Comparison of ENCODE assay signal across 30 cellular contexts in genomic region chr2:61946661-61947060, GRCh38. TPM values are rescaled to one million over a fixed set of nuclear protein-coding genes. Genes with fewer than 3 reads are reported as not detected.
DNase-seq lines count a peak whose midpoint lies in the region; ATAC-seq and TF ChIP-seq lines count a peak whose summit lies in the region.
"Had no signal": no experiment of that assay in that cellular context is flagged by ENCODE, and none has a peak within 500 bp of the region (broad histone marks: within the 10 kb centered on the region; RNA-seq: fewer than 3 reads in every experiment).

No MANE protein-coding gene starts in this region.

- H3K9me2 ChIP-seq in SK-N-SH = no peaks in the 10 kb centered on the region

- peak; percentile 40; the same call in 1 of the 3 replicates for ATAC-seq in SK-N-SH treated with all-trans-retinoic acid at 6 μM for 48 hours
- ATAC-seq in HG03175 (IDR thresholded peaks at IDR 0.05; ENCODE audit: unreplicated experiment) = no peak
- no peak for ATAC-seq in HG03159 (IDR thresholded peaks at IDR 0.05; ENCODE audit: unreplicated experiment)
- ATAC-seq: activated CD4-positive, CD25-positive, alpha-beta regulatory T cell treated with anti-CD3 and anti-CD28 coated beads, Interleukin-2, amount 50 U/mL, for 24 hours; activated T-cell treated with anti-CD3 and anti-CD28 coated beads, Interleukin-2, amount 50 U/mL, for 72 hours; left colon; right cardiac atrium; stimulated activated naive CD8-positive, alpha-beta T cell treated with anti-CD3 and anti-CD28 coated beads, Interleukin-15, amount 100 ng/mL, for 72 hours had no signal

- H3K9ac ChIP-seq in SK-N-SH = no peak overlapping the region
- H3K9ac ChIP-seq: neural progenitor cell had no signal

- POLR2A ChIA-PET in SK-N-SH (lab: Yijun Ruan, JAX) = interaction anchor here (0.6 kb wide), 1 partner anchor 833 kb away, joined by 3 read pairs; no protein-coding TSS in a partner anchor

- H3K4me1 Mint-ChIP-seq in chondrocyte (ENCODE audit: low read depth) (peaks cover 53% of the 10 kb centered on the region), osteocyte (ENCODE audit: unreplicated experiment) (peaks cover 45% of the 10 kb centered on the region)
- H3K4me1 Mint-ChIP-seq: neural progenitor cell had no signal

- 76% methylated on average over 4 of the region's 4 CpGs for WGBS in SK-N-SH (ENCODE audit: low lambda C conversion rate)

- no peak overlapping the region for H3K4me3 ChIP-seq in SK-N-SH (ENCODE audit: low read depth in 2 of 2, low read length in 1 of 2)
- H3K4me3 ChIP-seq: neural progenitor cell, SJCRH30, spleen, thoracic aorta had no signal

- H3K27me3 Mint-ChIP-seq in chondrocyte (ENCODE audit: low read depth) (no peaks in the 10 kb centered on the region), osteocyte (ENCODE audit: unreplicated experiment) (no peaks in the 10 kb centered on the region)
- H3K27me3 Mint-ChIP-seq: stimulated activated naive CD8-positive, alpha-beta T cell treated with anti-CD3 and anti-CD28 coated beads, Interleukin-15, amount 100 ng/mL, for 72 hours had no signal

- H3F3A ChIP-seq in SK-N-SH (replicated peaks; ENCODE audit: insufficient read depth) = peaks cover 10% of the 10 kb centered on the region

- no peaks in the 10 kb centered on the region for H3K36me3 ChIP-seq in SK-N-SH (replicated peaks in 1 of 2; ENCODE audit: control insufficient read depth in 1 of 2, insufficient read depth in 2 of 2, low read length in 1 of 2)
- H3K36me3 ChIP-seq: brain microvascular endothelial cell, neural progenitor cell, SJCRH30, spleen, thoracic aorta had no signal

- no peaks in the 10 kb centered on the region for H4K20me1 ChIP-seq in SK-N-SH (ENCODE audit: insufficient read depth)

- H3K79me2 ChIP-seq in SK-N-SH (ENCODE audit: insufficient read depth) = peaks cover 5% of the 10 kb centered on the region; the same call in 1 of the 2 replicates

- H3K4me3 Mint-ChIP-seq in chondrocyte (ENCODE audit: unreplicated experiment) (peak overlapping the region; percentile 0), osteocyte (ENCODE audit: unreplicated experiment) (no peak overlapping the region)
- H3K4me3 Mint-ChIP-seq: activated T-cell treated with anti-CD3 and anti-CD28 coated beads, Interleukin-2, amount 50 U/mL, for 72 hours; neural progenitor cell; stimulated activated naive CD8-positive, alpha-beta T cell treated with anti-CD3 and anti-CD28 coated beads, Interleukin-15, amount 100 ng/mL, for 72 hours; T-helper 1 cell treated with Interleukin-12 subunit alpha and Interleukin-12 subunit beta and Interleukin-4 antibody, amounts not matched to agents 30 μg/mL and 1 μg/mL, for 36 hours had no signal

- H3K9me3 Mint-ChIP-seq in chondrocyte (ENCODE audit: low read depth) = peaks cover 3% of the 10 kb centered on the region
- H3K9me3 Mint-ChIP-seq in osteocyte (ENCODE audit: unreplicated experiment) = no peaks in the 10 kb centered on the region
- H3K9me3 Mint-ChIP-seq: activated T-cell treated with anti-CD3 and anti-CD28 coated beads, Interleukin-2, amount 50 U/mL, for 72 hours; stimulated activated naive CD8-positive, alpha-beta T cell treated with anti-CD3 and anti-CD28 coated beads, Interleukin-15, amount 100 ng/mL, for 72 hours; T-helper 1 cell treated with Interleukin-12 subunit alpha and Interleukin-12 subunit beta and Interleukin-4 antibody, amounts not matched to agents 30 μg/mL and 1 μg/mL, for 36 hours had no signal

- TF ChIP-seq RAD21 in SK-N-SH (IDR thresholded peaks at IDR 0.05; ENCODE audit: low read length) (no peak), Ishikawa (IDR thresholded peaks at IDR 0.05; ENCODE audit: low read depth) (no peak)

- CTCF ChIA-PET in SK-N-SH (lab: Yijun Ruan, JAX) = no interaction called here

- H3K4me2 ChIP-seq in SK-N-SH = no peak overlapping the region
- H3K4me2 ChIP-seq: neural progenitor cell had no signal

- no peaks in the 10 kb centered on the region for H3K27me3 ChIP-seq in SK-N-SH (ENCODE audit: insufficient read depth)
- H3K27me3 ChIP-seq: brain microvascular endothelial cell, neural progenitor cell, SJCRH30, spleen had no signal

- no peak for TF ChIP-seq CTCF in SK-N-SH (IDR thresholded peaks at IDR 0.05)
- no peak for TF ChIP-seq CTCF in chondrocyte (IDR thresholded peaks at IDR 0.05)
- no peak for TF ChIP-seq CTCF in osteocyte (IDR thresholded peaks at IDR 0.05)

- H3K36me3 Mint-ChIP-seq in chondrocyte (ENCODE audit: low read depth) = peaks cover 3% of the 10 kb centered on the region
- H3K36me3 Mint-ChIP-seq in osteocyte (ENCODE audit: unreplicated experiment) = peaks cover 5% of the 10 kb centered on the region

- TF ChIP-seq EP300 in SK-N-SH (IDR thresholded peaks at IDR 0.05; ENCODE audit: borderline replicate concordance in 1 of 2, low read depth in 1 of 2, low read length in 1 of 2) (no peak), Ishikawa (IDR thresholded peaks at IDR 0.05; ENCODE audit: borderline replicate concordance) (no peak)

- no peak for DNase-seq in SK-N-SH
- no peak for DNase-seq in chondrocyte (ENCODE audit: low spot score)
- no peak for DNase-seq in osteocyte (ENCODE audit: extremely low spot score, unreplicated experiment)
- DNase-seq in AML-193 (lab: John Stamatoyannopoulos, UW) = no peak
- DNase-seq: activated CD4-positive, alpha-beta T cell treated with anti-CD3 and anti-CD28 coated beads, Interleukin-2, amount 50 U/mL, for 48 hours; activated naive CD4-positive, alpha-beta T cell; activated T-cell treated with anti-CD3 and anti-CD28 coated beads, Interleukin-2, amount 50 U/mL, for 72 hours; amniotic stem cell; brain microvascular endothelial cell; DND-41; hippocampal formation; left colon; mesenchymal stem cell; NCI-H1048; NCI-H1694 treated with DMSO at 0.1 percent for 48 hours; NCI-H510A; right cardiac atrium; SJCRH30; spleen; stimulated activated CD8-positive, alpha-beta memory T cell treated with anti-CD3 and anti-CD28 coated beads, Interleukin-4, amount 100 ng/mL, for 48 hours; stimulated activated naive CD8-positive, alpha-beta T cell treated with anti-CD3 and anti-CD28 coated beads, Interleukin-15, amount 100 ng/mL, for 72 hours had no signal

- H3K9me3 ChIP-seq in SK-N-SH = no peaks in the 10 kb centered on the region
- H3K9me3 ChIP-seq: SJCRH30, spleen, thoracic aorta had no signal

- peaks cover 3 to 4% of the 10 kb centered on the region in 2 experiments; a peak in 3 of 4 replicates for H3K4me1 ChIP-seq in SK-N-SH (ENCODE audit: control insufficient read depth in 1 of 2, insufficient read depth in 2 of 2, low read depth in 1 of 2, low read length in 1 of 2)
- H3K4me1 ChIP-seq: SJCRH30 had no signal

- H2AFZ ChIP-seq in SK-N-SH (ENCODE audit: low read depth) = no peak overlapping the region
- H2AFZ ChIP-seq: neural progenitor cell had no signal

- H3K27ac ChIP-seq in SK-N-SH (ENCODE audit: low read depth in 2 of 2, low read length in 1 of 2) = no peak overlapping the region
- H3K27ac ChIP-seq: 22Rv1, brain microvascular endothelial cell, neural progenitor cell, SJCRH30, spleen had no signal

- H3K27ac Mint-ChIP-seq in chondrocyte (ENCODE audit: unreplicated experiment) (peak overlapping the region; percentile 72), osteocyte (ENCODE audit: unreplicated experiment) (peak overlapping the region; percentile 32)
- H3K27ac Mint-ChIP-seq: activated T-cell treated with anti-CD3 and anti-CD28 coated beads, Interleukin-2, amount 50 U/mL, for 72 hours; neural progenitor cell; stimulated activated naive CD8-positive, alpha-beta T cell treated with anti-CD3 and anti-CD28 coated beads, Interleukin-15, amount 100 ng/mL, for 72 hours; T-helper 1 cell treated with Interleukin-12 subunit alpha and Interleukin-12 subunit beta and Interleukin-4 antibody, amounts not matched to agents 30 μg/mL and 1 μg/mL, for 36 hours had no signal

TF ChIP-seq in SK-N-SH treated with all-trans-retinoic acid at 6 μM for 48 hours, 23 proteins besides CTCF, POLR2A, EP300 and RAD21 (continues in another document):
- no peak for TF ChIP-seq ARNTL (CRISPR knock-in tag; IDR thresholded peaks at IDR 0.05; ENCODE audit: borderline replicate concordance, low read depth)
- TF ChIP-seq CSDC2 (CRISPR knock-in tag; IDR thresholded peaks at IDR 0.05) = no peak
- no peak for TF ChIP-seq BACH2 (CRISPR knock-in tag; IDR thresholded peaks at IDR 0.05; ENCODE audit: borderline replicate concordance)
- TF ChIP-seq RARB (CRISPR knock-in tag; IDR thresholded peaks at IDR 0.05) = no peak

TF ChIP-seq in SK-N-SH, 30 proteins besides CTCF, POLR2A, EP300 and RAD21 (continues in another document):
- no peak for TF ChIP-seq YY1 (IDR thresholded peaks at IDR 0.05; ENCODE audit: low read depth)
- TF ChIP-seq PBX3 (IDR thresholded peaks at IDR 0.05) = no peak

TF ChIP-seq in Ishikawa, 13 proteins besides CTCF, POLR2A, EP300 and RAD21 (continues in another document):
- TF ChIP-seq TEAD4 (IDR thresholded peaks at IDR 0.05) = peak; percentile 44
- TF ChIP-seq NFIC (IDR thresholded peaks at IDR 0.05) = no peak

RNA-seq across cellular contexts. Expression of gene COMMD1, which starts 41.2 kb away (rescaled TPM):
- 32.5 and 33.1 TPM in 2 replicates for polyA plus RNA-seq in SK-N-SH (2012; rRNA removed)
- polyA plus RNA-seq in SK-N-SH (2012; cell fraction: cytosol; rRNA removed) = 35.5 and 47.0 TPM in 2 replicates
- 25.2 and 25.9 TPM in 2 replicates for polyA plus RNA-seq in SK-N-SH (2012; cell fraction: nucleus; rRNA removed)
- total RNA-seq in chondrocyte = 36.7 to 43.1 TPM (median 37.0 TPM) in 3 replicates
- 36.1 and 39.7 TPM in 2 replicates for total RNA-seq in osteocyte

RNA-seq across cellular contexts. Expression of gene CCT4, which starts 58.2 kb away (rescaled TPM):
- polyA plus RNA-seq in SK-N-SH (2012; rRNA removed) = 75.0 and 75.1 TPM in 2 replicates
- 105 and 118 TPM in 2 replicates for polyA plus RNA-seq in SK-N-SH (2012; cell fraction: cytosol; rRNA removed)
- 35.3 and 62.2 TPM in 2 replicates for polyA plus RNA-seq in SK-N-SH (2012; cell fraction: nucleus; rRNA removed)
- total RNA-seq in chondrocyte (109 to 121 TPM (median 118 TPM) in 3 replicates), osteocyte (125 and 130 TPM in 2 replicates)
